ENCODE assay signal across 9 cellular contexts in genomic region chr7:31192996-31193395, GRCh38.
DNase-seq lines count a peak whose midpoint lies in the region; ATAC-seq and TF ChIP-seq lines count a peak whose summit lies in the region.
"Had no signal": no experiment of that assay in that cellular context is flagged by ENCODE, and none has a peak within 500 bp of the region (broad histone marks: within the 10 kb centered on the region; RNA-seq: fewer than 3 reads in every experiment).

No MANE protein-coding gene starts in this region.

- WGBS in lower leg skin, 2 donors: 4 to 5% methylated on average over 27 of the region's 27 CpGs

- DNase-seq in DMS79 treated with DMSO at 0.1 percent for 48 hours (lab: John Stamatoyannopoulos, UW) (peak; percentile 21), HUDEP-2 (lab: John Stamatoyannopoulos, UW; ENCODE audit: unreplicated experiment in 76 of 76) (peak in 47 of 76 experiments; percentile 1 to 60 (median 30)), RKO (ENCODE audit: low spot score) (peak; percentile 34), epithelial cell of proximal tubule (ENCODE audit: low read depth) (no peak), myocyte (ENCODE audit: low read depth) (peak; percentile 35), lower leg skin (ENCODE audit: low spot score in 2 of 2) (no peak)
- no peak for DNase-seq in stimulated activated naive CD4-positive, alpha-beta T cell treated with Interleukin-2 at 50 U/mL for 16 hours (lab: John Stamatoyannopoulos, UW)

- intact Hi-C loops in lower leg skin (cut with DNase I; ENCODE audit: low total_unique reads): no loop called here

- H3K4me3 ChIP-seq in epithelial cell of proximal tubule (ENCODE audit: low read depth, low read length) (no peak overlapping the region), lower leg skin (ENCODE audit: low read depth, poor library complexity, severe bottlenecking) (no peak overlapping the region)
- H3K4me3 ChIP-seq: skin epidermis had no signal

- ATAC-seq in GM18505 (IDR thresholded peaks at IDR 0.05; ENCODE audit: unreplicated experiment): no peak

- TF ChIP-seq CTCF in epithelial cell of proximal tubule (conservative IDR thresholded peaks at IDR 0.05; ENCODE audit: low read depth, low read length) (peak; percentile 79), lower leg skin (IDR thresholded peaks at IDR 0.05) (no peak)

- TF ChIP-seq POLR2A in lower leg skin (IDR thresholded peaks at IDR 0.05) (no peak), GM18505 (IDR thresholded peaks at IDR 0.05; ENCODE audit: borderline replicate concordance, extremely low read depth, insufficient read depth, insufficient read length) (no peak)

Comparison
In these comparisons a context has a peak if more than half of its experiments do, and no peak if none do; other contexts are left out.
1. DNase-seq: peak in DMS79 treated with DMSO at 0.1 percent for 48 hours (single experiment), HUDEP-2 (47 of 76), RKO (single experiment) and myocyte (single experiment); none in epithelial cell of proximal tubule (single experiment), lower leg skin (0 of 2) and stimulated activated naive CD4-positive, alpha-beta T cell treated with Interleukin-2 at 50 U/mL for 16 hours (single experiment).